In the genomic region with DNA sequence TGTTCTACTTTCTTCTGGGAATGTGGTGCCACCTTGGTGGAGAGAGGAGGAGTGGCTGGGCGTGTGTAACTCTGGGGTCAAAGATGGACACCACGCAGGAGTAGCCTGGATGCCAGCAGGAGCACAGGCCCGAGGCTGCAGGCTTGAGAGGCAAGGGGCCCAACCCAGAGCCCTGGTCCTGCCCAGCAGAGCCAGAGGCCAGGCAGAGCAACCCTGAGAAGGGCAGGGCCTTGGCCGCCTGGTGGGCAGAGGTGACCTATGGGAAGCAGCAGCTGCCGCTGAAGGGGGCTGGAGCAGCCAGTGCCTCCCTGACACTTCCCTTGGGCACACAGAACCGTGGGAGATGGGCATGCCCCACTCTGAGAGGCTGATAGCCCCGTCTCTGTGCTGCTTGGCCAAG, we compare ENCODE assay signal across 33 cellular contexts. TPM values are rescaled to one million over a fixed set of nuclear protein-coding genes. Genes with fewer than 3 reads are reported as not detected.
DNase-seq lines count a peak whose midpoint lies in the region; ATAC-seq, FAIRE-seq and TF ChIP-seq lines count a peak whose summit lies in the region.
"Had no signal": no experiment of that assay in that cellular context is flagged by ENCODE, and none has a peak within 500 bp of the region (broad histone marks: within the 10 kb centered on the region; RNA-seq: fewer than 3 reads in every experiment).

No MANE protein-coding gene starts in this region.

- TF ChIP-seq CTCF in body of pancreas (IDR thresholded peaks at IDR 0.05), result peak in 2 of 7 experiments; percentile 5 to 24
- TF ChIP-seq CTCF in pancreas (IDR thresholded peaks at IDR 0.05), result no peak
- no peak for TF ChIP-seq CTCF in upper lobe of right lung (IDR thresholded peaks at IDR 0.05)

- H3K4me3 ChIP-seq in body of pancreas (no peak overlapping the region), pancreas (no peak overlapping the region), upper lobe of right lung (no peak overlapping the region)
- H3K4me3 ChIP-seq: heart left ventricle, smooth muscle cell had no signal

- H3K27ac ChIP-seq in body of pancreas (peak overlapping the region; percentile 52 to 82 (median 78)), pancreas (peak overlapping the region; percentile 51 to 73 (median 58)), upper lobe of right lung (no peak overlapping the region)
- H3K27ac ChIP-seq: SK-N-MC had no signal

- H3K4me1 ChIP-seq in body of pancreas (peaks cover 51% of the 10 kb centered on the region), pancreas (peaks cover 20 to 27% (median 25%) of the 10 kb centered on the region in 3 donors), upper lobe of right lung (peaks cover 17% of the 10 kb centered on the region)

- H3K9me3 ChIP-seq in body of pancreas (no peaks in the 10 kb centered on the region), pancreas (no peaks in the 10 kb centered on the region), upper lobe of right lung (no peaks in the 10 kb centered on the region)
- H3K9me3 ChIP-seq: heart left ventricle had no signal

- peak in 2 of 4 donors; percentile 56 for DNase-seq in body of pancreas
- peak; percentile 52 for DNase-seq in islet precursor cell
- DNase-seq in pancreas, result peak in 3 of 6 donors; percentile 51 to 82 (median 66)
- DNase-seq in upper lobe of right lung, result no peak
- DNase-seq in DMS 273 (lab: John Stamatoyannopoulos, UW; ENCODE audit: unreplicated experiment), result no peak
- no peak for DNase-seq in activated CD8-positive, alpha-beta memory T cell treated with anti-CD3 and anti-CD28 coated beads, Interleukin-2, amount 50 U/mL, for 4 hours
- DNase-seq: activated CD4-positive, alpha-beta T cell treated with anti-CD3 and anti-CD28 coated beads for 1 hour; activated CD8-positive, alpha-beta T cell treated with anti-CD3 and anti-CD28 coated beads, Interleukin-2, amount 10 ng/mL, durations not matched to agents 7 days and 5 days; activated effector memory CD4-positive, alpha-beta T cell treated with anti-CD3 and anti-CD28 coated beads, Interleukin-2, amount 50 U/mL, for 16 hours; activated naive CD8-positive, alpha-beta T cell treated with anti-CD3 and anti-CD28 coated beads, Interleukin-2, amount 10 ng/mL, durations not matched to agents 7 days and 5 days; activated T-cell treated with anti-CD3 and anti-CD28 coated beads for 4 hours; Calu3; HCEC 1CT; heart left ventricle; KBM-7; kidney glomerular epithelial cell; mesendoderm; NCI-H2081; NCI-H774; nucleus accumbens; RPMI8226; stimulated activated CD4-positive, alpha-beta T cell treated with anti-CD3 and anti-CD28 coated beads, Interleukin-1b, Interleukin-23, amount 100 ng/mL, for 48 hours; stimulated activated CD8-positive, alpha-beta memory T cell treated with anti-CD3 and anti-CD28 coated beads, Interleukin-4, amount 100 ng/mL, for 48 hours had no signal

- H3K36me3 ChIP-seq in body of pancreas (replicated peaks in 1 of 2; ENCODE audit: insufficient read depth in 1 of 2, low read depth in 2 of 2), result peaks cover 3 to 4% of the 10 kb centered on the region in 2 donors
- peaks cover 0 to 12% (median 6%) of the 10 kb centered on the region in 3 donors for H3K36me3 ChIP-seq in pancreas
- peaks cover 17% of the 10 kb centered on the region for H3K36me3 ChIP-seq in upper lobe of right lung

- 45 to 52% methylated on average over 4 to 7 of the region's 7 CpGs for WGBS in body of pancreas, 2 donors
- WGBS in pancreas, 2 donors, result 60% methylated on average over 6 to 7 of the region's 7 CpGs

- FAIRE-seq in pancreas (lab: Jason Lieb, UNC), result no peak
- FAIRE-seq: endothelial cell of umbilical vein, GM18507 had no signal

- intact Hi-C loops in body of pancreas (cut with DNase I), result no loop called here
- intact Hi-C loops in pancreas (cut with DNase I), result no loop called here
- intact Hi-C loops in upper lobe of right lung (cut with DNase I), result no loop called here

- no peak for ATAC-seq in body of pancreas
- ATAC-seq in pancreas, result peak; percentile 16 to 50 (median 30)
- ATAC-seq in upper lobe of right lung, result peak; percentile 7
- ATAC-seq in GM18517 (IDR thresholded peaks at IDR 0.05; ENCODE audit: unreplicated experiment), result no peak
- ATAC-seq: activated CD8-positive, alpha-beta T cell treated with anti-CD3 and anti-CD28 coated beads, Interleukin-2, amount 10 ng/mL, durations not matched to agents 7 days and 5 days had no signal

- no peak for TF ChIP-seq POLR2A in body of pancreas (IDR thresholded peaks at IDR 0.05)

- H3K27me3 ChIP-seq in body of pancreas (no peaks in the 10 kb centered on the region), pancreas (no peaks in the 10 kb centered on the region), upper lobe of right lung (no peaks in the 10 kb centered on the region)
- H3K27me3 ChIP-seq: heart left ventricle had no signal

RNA-seq across cellular contexts. Expression of gene CPSF4L, which starts 18.0 kb away (rescaled TPM):
- not detected for total RNA-seq in body of pancreas
- under 1 TPM in 4 of 6 donors, not detected in 2; 0.19 to 0.67 (median 0.21) TPM for total RNA-seq in pancreas
- polyA plus RNA-seq in pancreas, result not detected
- total RNA-seq in upper lobe of right lung, result not detected
- total RNA-seq: activated CD8-positive, alpha-beta T cell treated with anti-CD3 and anti-CD28 coated beads, Interleukin-2, amount 10 ng/mL, durations not matched to agents 7 days and 5 days; activated naive CD8-positive, alpha-beta T cell treated with anti-CD3 and anti-CD28 coated beads, Interleukin-2, amount 10 ng/mL, durations not matched to agents 7 days and 5 days; Calu3; dermis microvascular lymphatic vessel endothelial cell; endothelial cell of umbilical vein; heart left ventricle; HT-29; MCF 10A; smooth muscle cell had no signal
- polyA plus RNA-seq: CD14-positive monocyte, endothelial cell of umbilical vein, heart left ventricle, smooth muscle cell, urinary bladder had no signal

RNA-seq across cellular contexts. Expression of gene CDC42EP4, which starts 32.1 kb away (rescaled TPM):
- total RNA-seq in body of pancreas (10 to 100 TPM; 47.0 to 60.6 TPM), pancreas (10 to 100 TPM; 43.2 to 56.2 (median 46.9) TPM), upper lobe of right lung (59.0 TPM)
- polyA plus RNA-seq in pancreas, result 10 to 100 TPM; 24.2 to 28.9 TPM

Comparison
In these comparisons a context has a peak if more than half of its experiments do, and no peak if none do; other contexts are left out.
1. ATAC-seq: peak in pancreas (4 of 4) and upper lobe of right lung (single experiment); none in body of pancreas (single experiment) and GM18517 (single experiment).